8 cellular contexts compared by ENCODE assay signal in genomic region chr1:225921734-225922709, GRCh38. TPM values are rescaled to one million over a fixed set of nuclear protein-coding genes. Genes with fewer than 3 reads are reported as not detected.
DNase-seq lines count a peak whose midpoint lies in the region; ATAC-seq and TF ChIP-seq lines count a peak whose summit lies in the region.

No MANE protein-coding gene starts in this region.

- H3K4me3 Mint-ChIP-seq in CD4-positive, alpha-beta T cell = peak overlapping the region; percentile 95
- H3K4me3 Mint-ChIP-seq in activated CD4-positive, alpha-beta memory T cell treated with anti-CD3 and anti-CD28 coated beads, Interleukin-2, amount 10 ng/mL, durations not matched to agents 7 days and 5 days = peak overlapping the region; percentile 96
- no peak overlapping the region for H3K4me3 Mint-ChIP-seq in activated CD8-positive, alpha-beta memory T cell treated with anti-CD3 and anti-CD28 coated beads, Interleukin-2, amount 10 ng/mL, durations not matched to agents 7 days and 5 days

- no peak overlapping the region for H3K27ac ChIP-seq in CD4-positive, alpha-beta T cell (ENCODE audit: low read depth, low read length)
- H3K27ac ChIP-seq in IMR-90 (ENCODE audit: insufficient read depth, low read length) (no peak overlapping the region), mesenchymal stem cell (ENCODE audit: low read length, poor library complexity, severe bottlenecking) (no peak overlapping the region)

- H4K5ac ChIP-seq in IMR-90 (ENCODE audit: low read depth, low read length) = no peak overlapping the region

- H3K9me3 Mint-ChIP-seq in CD4-positive, alpha-beta T cell = no peaks in the 10 kb centered on the region
- no peaks in the 10 kb centered on the region for H3K9me3 Mint-ChIP-seq in activated CD4-positive, alpha-beta memory T cell treated with anti-CD3 and anti-CD28 coated beads, Interleukin-2, amount 10 ng/mL, durations not matched to agents 7 days and 5 days
- H3K9me3 Mint-ChIP-seq in activated CD8-positive, alpha-beta memory T cell treated with anti-CD3 and anti-CD28 coated beads, Interleukin-2, amount 10 ng/mL, durations not matched to agents 7 days and 5 days (ENCODE audit: low read depth) = no peaks in the 10 kb centered on the region

- H3K79me1 ChIP-seq in IMR-90 (ENCODE audit: low read depth in 1 of 2, low read length in 2 of 2) (peaks cover 17 to 49% of the 10 kb centered on the region in 2 experiments), mesenchymal stem cell (replicated peaks; ENCODE audit: low read length, poor library complexity, severe bottlenecking) (peaks cover 33% of the 10 kb centered on the region)

- CTCF ChIA-PET in CD4-positive, alpha-beta T cell (lab: Charles Lee) = interaction anchor here (0.8 to 1.9 kb wide), 2 partner anchors 10 to 40 kb away, joined by 3 to 5 read pairs; partner anchors contain the start of gene TMEM63A
- CTCF ChIA-PET in IMR-90 (lab: Yijun Ruan, JAX) = interaction anchor here (0.6 kb wide), 1 partner anchor 1141 kb away, joined by 4 read pairs; no protein-coding TSS in a partner anchor
- CTCF ChIA-PET in activated CD4-positive, alpha-beta memory T cell treated with anti-CD3 and anti-CD28 coated beads, Interleukin-2, amount 10 ng/mL, durations not matched to agents 7 days and 5 days (lab: Charles Lee) = interaction anchor here (0.8 to 1.1 kb wide), 3 partner anchors 10 to 145 kb away, joined by 3 read pairs; partner anchors contain the start of gene SRP9
- CTCF ChIA-PET in activated CD8-positive, alpha-beta memory T cell treated with anti-CD3 and anti-CD28 coated beads, Interleukin-2, amount 10 ng/mL, durations not matched to agents 7 days and 5 days (lab: Charles Lee) = interaction anchor here (0.9 to 8.3 kb wide), 5 partner anchors 11 to 447 kb away, joined by 3 to 36 read pairs (median 3); partner anchors contain the start of gene SRP9

- H2AK5ac ChIP-seq in IMR-90 (ENCODE audit: low read depth, low read length) (no peak overlapping the region), mesenchymal stem cell (ENCODE audit: low read length, severe bottlenecking) (no peak overlapping the region)

- no peak for TF ChIP-seq CTCF in CD4-positive, alpha-beta T cell (IDR thresholded peaks at IDR 0.05)
- TF ChIP-seq CTCF in IMR-90 (conservative IDR thresholded peaks at IDR 0.05; ENCODE audit: low read depth, low read length) = no peak

- H2BK5ac ChIP-seq in IMR-90 (ENCODE audit: low read depth, low read length, poor library complexity, severe bottlenecking) = no peak overlapping the region
- no peak overlapping the region for H2BK5ac ChIP-seq in mesenchymal stem cell (ENCODE audit: low read depth, low read length, poor library complexity, severe bottlenecking)

- H3K27me3 Mint-ChIP-seq in CD4-positive, alpha-beta T cell = no peaks in the 10 kb centered on the region
- H3K27me3 Mint-ChIP-seq in activated CD4-positive, alpha-beta memory T cell treated with anti-CD3 and anti-CD28 coated beads, Interleukin-2, amount 10 ng/mL, durations not matched to agents 7 days and 5 days = no peaks in the 10 kb centered on the region
- H3K27me3 Mint-ChIP-seq in activated CD8-positive, alpha-beta memory T cell treated with anti-CD3 and anti-CD28 coated beads, Interleukin-2, amount 10 ng/mL, durations not matched to agents 7 days and 5 days = no peaks in the 10 kb centered on the region

- H2BK12ac ChIP-seq in mesenchymal stem cell (ENCODE audit: low read length in 2 of 2) = no peak overlapping the region

- no peak for TF ChIP-seq POLR2A in IMR-90 (IDR thresholded peaks at IDR 0.05; ENCODE audit: low read depth, low read length)

- no peak for DNase-seq in CD4-positive, alpha-beta T cell
- DNase-seq in IMR-90 (no peak), mesenchymal stem cell (no peak)
- DNase-seq in activated CD4-positive, alpha-beta memory T cell treated with anti-CD3 and anti-CD28 coated beads, Interleukin-2, amount 10 ng/mL, durations not matched to agents 7 days and 5 days = no peak
- DNase-seq in stimulated activated CD4-positive, alpha-beta T cell treated with anti-CD3 and anti-CD28 coated beads, Interleukin-12 subunit alpha, Interleukin-12 subunit beta, amount 100 ng/mL, for 4 hours = no peak
- DNase-seq in activated CD8-positive, alpha-beta memory T cell treated with anti-CD3 and anti-CD28 coated beads, Interleukin-2, amount 10 ng/mL, durations not matched to agents 7 days and 5 days = no peak

- peak overlapping the region; percentile 98 for H3K27ac Mint-ChIP-seq in CD4-positive, alpha-beta T cell
- H3K27ac Mint-ChIP-seq in activated CD4-positive, alpha-beta memory T cell treated with anti-CD3 and anti-CD28 coated beads, Interleukin-2, amount 10 ng/mL, durations not matched to agents 7 days and 5 days = peak overlapping the region; percentile 74
- H3K27ac Mint-ChIP-seq in activated CD8-positive, alpha-beta memory T cell treated with anti-CD3 and anti-CD28 coated beads, Interleukin-2, amount 10 ng/mL, durations not matched to agents 7 days and 5 days = no peak overlapping the region

- in situ Hi-C loops in IMR-90 (cut with MboI; ENCODE audit: low sequenced_read_pairs) = no loop called here

- peak overlapping the region; percentile 51; the same call in 1 of the 2 replicates for H3K23ac ChIP-seq in IMR-90 (ENCODE audit: low read depth, low read length)
- no peak overlapping the region for H3K23ac ChIP-seq in mesenchymal stem cell (ENCODE audit: low read length in 2 of 2)

- peaks cover 6% of the 10 kb centered on the region for H4K20me1 ChIP-seq in IMR-90 (ENCODE audit: insufficient read depth, low read length)

- peaks cover 21% of the 10 kb centered on the region for H3K9me1 ChIP-seq in IMR-90 (ENCODE audit: insufficient read depth, low read length)

- intact Hi-C loops in CD4-positive, alpha-beta T cell (cut with DNase I, micrococcal nuclease) = loop anchor here in 1 of 2 experiments (5.0 kb wide), 4 partner anchors 75 to 495 kb away; partner anchors contain the start of genes H3-3A, LBR and SDE2
- intact Hi-C loops in IMR-90 (cut with micrococcal nuclease) = loop anchor here (5.0 kb wide), 2 partner anchors 55 to 265 kb away; no protein-coding TSS in a partner anchor

- ATAC-seq in CD4-positive, alpha-beta T cell (ENCODE audit: poor library complexity) = no peak
- ATAC-seq in IMR-90 (ENCODE audit: low read depth) (no peak), HG03521 (IDR thresholded peaks at IDR 0.05; ENCODE audit: unreplicated experiment) (no peak), HG03139 (IDR thresholded peaks at IDR 0.05; ENCODE audit: unreplicated experiment) (no peak)
- no peak for ATAC-seq in activated CD8-positive, alpha-beta memory T cell treated with anti-CD3 and anti-CD28 coated beads, Interleukin-2, amount 10 ng/mL, durations not matched to agents 7 days and 5 days

- TF ChIP-seq RAD21 in IMR-90 (IDR thresholded peaks at IDR 0.05; ENCODE audit: low read length) = no peak

- H3K4me1 Mint-ChIP-seq in CD4-positive, alpha-beta T cell (ENCODE audit: low read depth) = peaks cover 50% of the 10 kb centered on the region
- peaks cover 50% of the 10 kb centered on the region for H3K4me1 Mint-ChIP-seq in activated CD4-positive, alpha-beta memory T cell treated with anti-CD3 and anti-CD28 coated beads, Interleukin-2, amount 10 ng/mL, durations not matched to agents 7 days and 5 days
- peaks cover 51% of the 10 kb centered on the region for H3K4me1 Mint-ChIP-seq in activated CD8-positive, alpha-beta memory T cell treated with anti-CD3 and anti-CD28 coated beads, Interleukin-2, amount 10 ng/mL, durations not matched to agents 7 days and 5 days

- H2AK9ac ChIP-seq in IMR-90 (replicated peaks; ENCODE audit: low read depth, low read length, poor library complexity) = peak overlapping the region; percentile 51

- H4K8ac ChIP-seq in IMR-90 (ENCODE audit: low read depth in 2 of 2, low read length in 2 of 2) = no peak overlapping the region
- no peak overlapping the region for H4K8ac ChIP-seq in mesenchymal stem cell (ENCODE audit: low read length)

- H3K36me3 ChIP-seq in IMR-90 (ENCODE audit: control insufficient read depth, insufficient read depth, low read length) (peaks cover 26% of the 10 kb centered on the region), mesenchymal stem cell (ENCODE audit: control insufficient read depth in 1 of 2, insufficient read depth in 2 of 2, low read depth in 1 of 2, low read length in 2 of 2) (peaks cover 28 to 47% of the 10 kb centered on the region in 2 experiments)

- H2BK120ac ChIP-seq in IMR-90 (ENCODE audit: low read depth, low read length) = no peak overlapping the region
- H2BK120ac ChIP-seq in mesenchymal stem cell (ENCODE audit: low read depth, low read length) = no peak overlapping the region

- H3K4me1 ChIP-seq in IMR-90 (ENCODE audit: control insufficient read depth, insufficient read depth, low read length) (peaks cover 5% of the 10 kb centered on the region; the same call in 1 of the 2 replicates), mesenchymal stem cell (ENCODE audit: control insufficient read depth, insufficient read depth, low read depth, low read length) (peaks cover 28% of the 10 kb centered on the region)

- H3K9ac ChIP-seq in IMR-90 (ENCODE audit: low read depth, low read length) = no peak overlapping the region
- H3K9ac ChIP-seq in mesenchymal stem cell (ENCODE audit: low read length) = peak overlapping the region; percentile 95

- H3K56ac ChIP-seq in IMR-90 (ENCODE audit: extremely low read depth, insufficient read depth, low read length) = no peak overlapping the region

- H3K9me3 ChIP-seq in CD4-positive, alpha-beta T cell (ENCODE audit: control insufficient read depth, low read length) = no peaks in the 10 kb centered on the region
- no peaks in the 10 kb centered on the region for H3K9me3 ChIP-seq in IMR-90 (ENCODE audit: control insufficient read depth, insufficient read depth, low read length)
- H3K9me3 ChIP-seq in mesenchymal stem cell (ENCODE audit: control insufficient read depth, low read length) = no peaks in the 10 kb centered on the region

- dilution Hi-C loops in IMR-90 (cut with HindIII; ENCODE audit: low sequenced_read_pairs, unreplicated experiment) = no loop called here

- WGBS in IMR-90 (ENCODE audit: extremely low coverage in 2 of 2, insufficient read length in 1 of 2), 2 experiments = 100% methylated on average over 2 of the region's 23 CpGs; no CpG with 5 or more reads in 1 of the 2 experiments
- WGBS in mesenchymal stem cell = 97% methylated on average over 23 of the region's 23 CpGs

- POLR2A ChIA-PET in CD4-positive, alpha-beta T cell (lab: Charles Lee) = interaction anchor here (1.0 to 3.8 kb wide), 6 partner anchors 16 to 144 kb away, joined by 3 to 84 read pairs (median 4); partner anchors contain the start of genes SRP9 and TMEM63A
- POLR2A ChIA-PET in IMR-90 (lab: Charles Lee; ENCODE audit: unreplicated experiment) = no interaction called here
- POLR2A ChIA-PET in activated CD4-positive, alpha-beta memory T cell treated with anti-CD3 and anti-CD28 coated beads, Interleukin-2, amount 10 ng/mL, durations not matched to agents 7 days and 5 days (lab: Charles Lee) = interaction anchor here (1.3 to 6.0 kb wide), 7 partner anchors 12 to 493 kb away, joined by 3 to 62 read pairs (median 5); partner anchors contain the start of genes LBR, SRP9 and TMEM63A

- H3K4ac ChIP-seq in IMR-90 (ENCODE audit: low read depth, low read length) (no peak overlapping the region), mesenchymal stem cell (ENCODE audit: low read depth in 1 of 2, low read length in 2 of 2) (peak overlapping the region in 1 of 2 experiments; percentile 7)

- no peak overlapping the region for H2AFZ ChIP-seq in IMR-90 (replicated peaks; ENCODE audit: low read length, poor library complexity)
- no peak overlapping the region for H2AFZ ChIP-seq in mesenchymal stem cell (ENCODE audit: low read depth, low read length)

- H3K27me3 ChIP-seq in CD4-positive, alpha-beta T cell (ENCODE audit: control insufficient read depth, insufficient read depth, low read length) = no peaks in the 10 kb centered on the region
- H3K27me3 ChIP-seq in IMR-90 (ENCODE audit: control insufficient read depth, insufficient read depth, low read length) = no peaks in the 10 kb centered on the region
- H3K27me3 ChIP-seq in mesenchymal stem cell (ENCODE audit: control insufficient read depth in 1 of 2, insufficient read depth in 1 of 2, low read length in 2 of 2) = no peaks in the 10 kb centered on the region

- no peak overlapping the region for H3K4me2 ChIP-seq in IMR-90 (ENCODE audit: low read depth, low read length)
- no peak overlapping the region for H3K4me2 ChIP-seq in mesenchymal stem cell (ENCODE audit: low read length, poor library complexity, severe bottlenecking)

- H3K4me3 ChIP-seq in IMR-90 (ENCODE audit: insufficient read depth, low read depth, low read length) = no peak overlapping the region
- no peak overlapping the region for H3K4me3 ChIP-seq in mesenchymal stem cell (ENCODE audit: insufficient read depth in 1 of 2, low read depth in 1 of 2, low read length in 2 of 2)

- peaks cover 55% of the 10 kb centered on the region for H3K36me3 Mint-ChIP-seq in CD4-positive, alpha-beta T cell (ENCODE audit: low read depth)
- peaks cover 37% of the 10 kb centered on the region for H3K36me3 Mint-ChIP-seq in activated CD4-positive, alpha-beta memory T cell treated with anti-CD3 and anti-CD28 coated beads, Interleukin-2, amount 10 ng/mL, durations not matched to agents 7 days and 5 days (ENCODE audit: low read depth)
- H3K36me3 Mint-ChIP-seq in activated CD8-positive, alpha-beta memory T cell treated with anti-CD3 and anti-CD28 coated beads, Interleukin-2, amount 10 ng/mL, durations not matched to agents 7 days and 5 days = peaks cover 31% of the 10 kb centered on the region

- no TSS peak for BruUV-seq in IMR-90 (replicated peaks; lab: Mats Ljungman, UMichigan)

- no peak overlapping the region for H2BK20ac ChIP-seq in IMR-90 (ENCODE audit: low read depth, low read length)

- H3K14ac ChIP-seq in IMR-90 (replicated peaks; ENCODE audit: low read depth, low read length) (no peak overlapping the region), mesenchymal stem cell (ENCODE audit: low read length in 2 of 2) (no peak overlapping the region)

- H2BK15ac ChIP-seq in IMR-90 (ENCODE audit: low read depth, low read length) = no peak overlapping the region
- no peak overlapping the region for H2BK15ac ChIP-seq in mesenchymal stem cell (ENCODE audit: low read depth, poor library complexity, severe bottlenecking)

- H3K18ac ChIP-seq in IMR-90 (ENCODE audit: low read depth, low read length) = no peak overlapping the region
- no peak overlapping the region for H3K18ac ChIP-seq in mesenchymal stem cell (ENCODE audit: low read depth in 1 of 2, low read length in 2 of 2)

- H4K91ac ChIP-seq in IMR-90 (ENCODE audit: insufficient read depth, low read depth, low read length) = no peak overlapping the region
- H4K91ac ChIP-seq in mesenchymal stem cell (ENCODE audit: low read length) = no peak overlapping the region

RNA-seq across cellular contexts. Expression of gene PYCR2, which starts 2.0 kb away (rescaled TPM):
- 10 to 100 TPM; 24.1 to 26.2 TPM for total RNA-seq in CD4-positive, alpha-beta T cell
- total RNA-seq in IMR-90 (2012; rRNA removed) = 31.4 and 34.4 TPM in 2 replicates
- 68.1 and 70.6 TPM in 2 replicates for polyA plus RNA-seq in IMR-90 (2012; rRNA removed)
- 49.7 and 57.5 TPM in 2 replicates for polyA plus RNA-seq in IMR-90 (2012; cell fraction: cytosol; rRNA removed)
- polyA plus RNA-seq in IMR-90 (2012; cell fraction: nucleus; rRNA removed; ENCODE audit: low replicate concordance) = 64.1 and 126 TPM in 2 replicates
- 100 to 1,000 TPM; 101 to 105 TPM for total RNA-seq in activated CD4-positive, alpha-beta memory T cell treated with anti-CD3 and anti-CD28 coated beads, Interleukin-2, amount 10 ng/mL, durations not matched to agents 7 days and 5 days
- polyA plus RNA-seq in mesenchymal stem cell (2013, experiment 1 of 2) = 31.6 TPM
- 32.5 TPM for polyA plus RNA-seq in mesenchymal stem cell (2013, experiment 2 of 2)
- total RNA-seq in activated CD8-positive, alpha-beta memory T cell treated with anti-CD3 and anti-CD28 coated beads, Interleukin-2, amount 10 ng/mL, durations not matched to agents 7 days and 5 days = 100 to 1,000 TPM; 103 to 106 TPM

RNA-seq across cellular contexts. Expression of gene LEFTY2, which starts 19.0 kb away (rescaled TPM):
- total RNA-seq in CD4-positive, alpha-beta T cell = not detected
- not detected in 2 replicates for total RNA-seq in IMR-90 (2012; rRNA removed)
- polyA plus RNA-seq in IMR-90 (2012; rRNA removed) = not detected in 2 replicates
- polyA plus RNA-seq in IMR-90 (2012; cell fraction: cytosol; rRNA removed) = not detected in 2 replicates
- not detected in 2 replicates for polyA plus RNA-seq in IMR-90 (2012; cell fraction: nucleus; rRNA removed; ENCODE audit: low replicate concordance)
- total RNA-seq in activated CD4-positive, alpha-beta memory T cell treated with anti-CD3 and anti-CD28 coated beads, Interleukin-2, amount 10 ng/mL, durations not matched to agents 7 days and 5 days = not detected
- polyA plus RNA-seq in mesenchymal stem cell (2013, experiment 1 of 2) = not detected
- polyA plus RNA-seq in mesenchymal stem cell (2013, experiment 2 of 2) = 0.01 TPM
- not detected for total RNA-seq in activated CD8-positive, alpha-beta memory T cell treated with anti-CD3 and anti-CD28 coated beads, Interleukin-2, amount 10 ng/mL, durations not matched to agents 7 days and 5 days

RNA-seq across cellular contexts. Expression of gene LEFTY1, which starts 33.1 kb away (rescaled TPM):
- total RNA-seq in CD4-positive, alpha-beta T cell = not detected
- total RNA-seq in IMR-90 (2012; rRNA removed) = not detected in 2 replicates
- polyA plus RNA-seq in IMR-90 (2012; rRNA removed) = not detected in 2 replicates
- not detected in 2 replicates for polyA plus RNA-seq in IMR-90 (2012; cell fraction: cytosol; rRNA removed)
- 0.07 TPM in 1 of 2 replicates, not detected in the other for polyA plus RNA-seq in IMR-90 (2012; cell fraction: nucleus; rRNA removed; ENCODE audit: low replicate concordance)
- not detected for total RNA-seq in activated CD4-positive, alpha-beta memory T cell treated with anti-CD3 and anti-CD28 coated beads, Interleukin-2, amount 10 ng/mL, durations not matched to agents 7 days and 5 days
- 0.07 TPM for polyA plus RNA-seq in mesenchymal stem cell (2013, experiment 1 of 2)
- 0.15 TPM for polyA plus RNA-seq in mesenchymal stem cell (2013, experiment 2 of 2)
- total RNA-seq in activated CD8-positive, alpha-beta memory T cell treated with anti-CD3 and anti-CD28 coated beads, Interleukin-2, amount 10 ng/mL, durations not matched to agents 7 days and 5 days = not detected

RNA-seq across cellular contexts. Expression of gene TMEM63A, which starts 39.8 kb away (rescaled TPM):
- total RNA-seq in CD4-positive, alpha-beta T cell = 100 to 1,000 TPM; 199 to 204 TPM
- total RNA-seq in IMR-90 (2012; rRNA removed) = 4.7 and 5.6 TPM in 2 replicates
- 23.3 and 23.4 TPM in 2 replicates for polyA plus RNA-seq in IMR-90 (2012; rRNA removed)
- polyA plus RNA-seq in IMR-90 (2012; cell fraction: cytosol; rRNA removed) = 6.1 and 8.6 TPM in 2 replicates
- 206 and 213 TPM in 2 replicates for polyA plus RNA-seq in IMR-90 (2012; cell fraction: nucleus; rRNA removed; ENCODE audit: low replicate concordance)
- total RNA-seq in activated CD4-positive, alpha-beta memory T cell treated with anti-CD3 and anti-CD28 coated beads, Interleukin-2, amount 10 ng/mL, durations not matched to agents 7 days and 5 days = 100 to 1,000 TPM; 126 to 127 TPM
- 27.0 TPM for polyA plus RNA-seq in mesenchymal stem cell (2013, experiment 1 of 2)
- 24.8 TPM for polyA plus RNA-seq in mesenchymal stem cell (2013, experiment 2 of 2)
- 10 to 100 TPM; 50.4 to 58.7 TPM for total RNA-seq in activated CD8-positive, alpha-beta memory T cell treated with anti-CD3 and anti-CD28 coated beads, Interleukin-2, amount 10 ng/mL, durations not matched to agents 7 days and 5 days
